26 cellular contexts compared by ENCODE assay signal in the genomic region with DNA sequence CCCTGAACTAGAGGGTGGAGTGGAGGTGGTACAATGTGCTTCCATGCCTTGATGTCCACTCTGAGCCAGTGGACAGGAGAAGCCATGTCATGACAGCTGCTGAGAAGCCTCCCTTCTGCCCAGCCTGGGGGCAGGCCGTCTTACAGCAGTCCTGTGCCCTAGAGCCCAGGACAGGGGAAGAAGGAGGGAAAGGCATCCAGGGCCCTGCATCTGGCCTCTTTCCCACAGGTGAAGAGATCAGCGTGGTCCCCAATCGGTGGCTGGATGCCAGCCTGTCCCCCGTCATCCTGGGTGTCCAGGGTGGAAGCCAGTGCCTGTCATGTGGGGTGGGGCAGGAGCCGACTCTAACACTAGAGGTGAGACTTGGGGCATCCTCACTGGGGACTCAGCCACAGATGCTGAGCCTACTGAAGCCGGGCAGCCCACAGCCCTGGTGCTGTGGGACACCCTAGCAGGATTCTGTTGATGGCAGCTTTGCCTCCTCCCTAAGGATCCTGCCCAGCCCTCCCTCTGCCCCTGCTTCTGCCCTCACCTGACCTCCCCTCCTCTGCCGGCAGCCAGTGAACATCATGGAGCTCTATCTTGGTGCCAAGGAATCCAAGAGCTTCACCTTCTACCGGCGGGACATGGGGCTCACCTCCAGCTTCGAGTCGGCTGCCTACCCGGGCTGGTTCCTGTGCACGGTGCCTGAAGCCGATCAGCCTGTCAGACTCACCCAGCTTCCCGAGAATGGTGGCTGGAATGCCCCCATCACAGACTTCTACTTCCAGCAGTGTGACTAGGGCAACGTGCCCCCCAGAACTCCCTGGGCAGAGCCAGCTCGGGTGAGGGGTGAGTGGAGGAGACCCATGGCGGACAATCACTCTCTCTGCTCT. TPM values are rescaled to one million over a fixed set of nuclear protein-coding genes. Genes with fewer than 3 reads are reported as not detected.
"Had no signal": no experiment of that assay in that cellular context is flagged by ENCODE, and none has a peak within 500 bp of the region (broad histone marks: within the 10 kb centered on the region; RNA-seq: fewer than 3 reads in every experiment).

No MANE protein-coding gene starts in this region.

- H3K4me1 ChIP-seq: adrenal gland had no signal

- DNase-seq: activated B cell treated with CpG ODN at 0.5 μM for 24 hours; activated CD4-positive, alpha-beta T cell treated with anti-CD3 and anti-CD28 coated beads for 1 hour; activated CD4-positive, alpha-beta T cell treated with anti-CD3 and anti-CD28 coated beads, Interleukin-2, amount 10 ng/mL, durations not matched to agents 24 days and 14 days; activated CD4-positive, alpha-beta T cell treated with anti-CD3 and anti-CD28 coated beads, Interleukin-2, amount 50 U/mL, for 48 hours; activated CD8-positive, alpha-beta memory T cell treated with anti-CD3 and anti-CD28 coated beads, Interleukin-2, amount 50 U/mL, for 48 hours; activated naive CD4-positive, alpha-beta T cell treated with anti-CD3 and anti-CD28 coated beads, Interleukin-2, amount 50 U/mL, for 16 hours; activated naive CD8-positive, alpha-beta T cell treated with anti-CD3 and anti-CD28 coated beads, Interleukin-2, amount 10 ng/mL, durations not matched to agents 7 days and 5 days; activated T-cell treated with anti-CD3 and anti-CD28 coated beads, Interleukin-2, amount 50 U/mL, for 1 hour; adrenal gland; anterior cingulate cortex; Karpas-422; MM.1S; NCI-H1105; NCI-H1436; NCI-H187; NCI-H2081; NCI-H446; NCI-H524; PC-3; SHP77 treated with DMSO at 0.1 percent for 48 hours; T-cell; T-helper 2 cell; T1000 had no signal

- H3K36me3 ChIP-seq: adrenal gland had no signal

- H3K27ac Mint-ChIP-seq: activated B cell treated with CpG ODN at 0.5 μM for 24 hours; activated CD4-positive, alpha-beta T cell treated with anti-CD3 and anti-CD28 coated beads, Interleukin-2, amount 10 ng/mL, durations not matched to agents 24 days and 14 days; T-cell had no signal

- H3K27ac ChIP-seq: adrenal gland had no signal

- ATAC-seq: K562, PC-3, T-cell had no signal

- H3K36me3 Mint-ChIP-seq: activated naive CD8-positive, alpha-beta T cell treated with anti-CD3 and anti-CD28 coated beads, Interleukin-2, amount 10 ng/mL, durations not matched to agents 7 days and 5 days; T-cell had no signal

- H3K4me3 ChIP-seq: adrenal gland, K562 had no signal

- H3K4me3 Mint-ChIP-seq: activated B cell treated with CpG ODN at 0.5 μM for 24 hours; activated CD4-positive, alpha-beta T cell treated with anti-CD3 and anti-CD28 coated beads, Interleukin-2, amount 10 ng/mL, durations not matched to agents 24 days and 14 days; activated naive CD8-positive, alpha-beta T cell treated with anti-CD3 and anti-CD28 coated beads, Interleukin-2, amount 10 ng/mL, durations not matched to agents 7 days and 5 days; T-cell had no signal

- H3K9me3 Mint-ChIP-seq: activated naive CD8-positive, alpha-beta T cell treated with anti-CD3 and anti-CD28 coated beads, Interleukin-2, amount 10 ng/mL, durations not matched to agents 7 days and 5 days had no signal

- H3K9me3 ChIP-seq: adrenal gland had no signal

- H3K4me1 Mint-ChIP-seq: activated B cell treated with CpG ODN at 0.5 μM for 24 hours; activated CD4-positive, alpha-beta T cell treated with anti-CD3 and anti-CD28 coated beads, Interleukin-2, amount 10 ng/mL, durations not matched to agents 24 days and 14 days; activated naive CD8-positive, alpha-beta T cell treated with anti-CD3 and anti-CD28 coated beads, Interleukin-2, amount 10 ng/mL, durations not matched to agents 7 days and 5 days; T-cell had no signal

RNA-seq across cellular contexts. Expression of gene IL36RN, which starts 3.1 kb away (rescaled TPM):
- total RNA-seq: activated B cell treated with CpG ODN at 0.5 μM for 24 hours; activated CD4-positive, alpha-beta T cell treated with anti-CD3 and anti-CD28 coated beads, Interleukin-2, amount 10 ng/mL, durations not matched to agents 24 days and 14 days; activated naive CD8-positive, alpha-beta T cell treated with anti-CD3 and anti-CD28 coated beads, Interleukin-2, amount 10 ng/mL, durations not matched to agents 7 days and 5 days; adrenal gland; cardiac septum; K562; SK-MEL-5; T-cell had no signal
- polyA plus RNA-seq: adrenal gland, K562 had no signal

RNA-seq across cellular contexts. Expression of gene IL1F10, which starts 5.6 kb away (rescaled TPM):
- total RNA-seq: activated B cell treated with CpG ODN at 0.5 μM for 24 hours; activated CD4-positive, alpha-beta T cell treated with anti-CD3 and anti-CD28 coated beads, Interleukin-2, amount 10 ng/mL, durations not matched to agents 24 days and 14 days; activated naive CD8-positive, alpha-beta T cell treated with anti-CD3 and anti-CD28 coated beads, Interleukin-2, amount 10 ng/mL, durations not matched to agents 7 days and 5 days; adrenal gland; cardiac septum; K562; PC-3; SK-MEL-5; T-cell had no signal
- polyA plus RNA-seq: adrenal gland, K562 had no signal

RNA-seq across cellular contexts. Expression of gene IL36B, which starts 9.5 kb away (rescaled TPM):
- total RNA-seq: activated B cell treated with CpG ODN at 0.5 μM for 24 hours; activated CD4-positive, alpha-beta T cell treated with anti-CD3 and anti-CD28 coated beads, Interleukin-2, amount 10 ng/mL, durations not matched to agents 24 days and 14 days; activated naive CD8-positive, alpha-beta T cell treated with anti-CD3 and anti-CD28 coated beads, Interleukin-2, amount 10 ng/mL, durations not matched to agents 7 days and 5 days; adrenal gland; cardiac septum; K562; PC-3; SK-MEL-5; T-cell had no signal
- polyA plus RNA-seq: adrenal gland, K562 had no signal

RNA-seq across cellular contexts. Expression of gene IL36A, which starts 56.9 kb away (rescaled TPM):
- total RNA-seq: activated B cell treated with CpG ODN at 0.5 μM for 24 hours; activated naive CD8-positive, alpha-beta T cell treated with anti-CD3 and anti-CD28 coated beads, Interleukin-2, amount 10 ng/mL, durations not matched to agents 7 days and 5 days; adrenal gland; cardiac septum; K562; PC-3; SK-MEL-5 had no signal
- polyA plus RNA-seq: adrenal gland, K562 had no signal
